In genomic region chr14:66045572-66046021, GRCh38 we compare ENCODE assay signal across 16 cellular contexts.
DNase-seq lines count a peak whose midpoint lies in the region; ATAC-seq and TF ChIP-seq lines count a peak whose summit lies in the region.
"Had no signal": no experiment of that assay in that cellular context is flagged by ENCODE, and none has a peak within 500 bp of the region (broad histone marks: within the 10 kb centered on the region; RNA-seq: fewer than 3 reads in every experiment).

No MANE protein-coding gene starts in this region.

- H3K9me2 ChIP-seq in OCI-LY7 (ENCODE audit: insufficient read depth, low read length): no peaks in the 10 kb centered on the region

- H2BK120ac ChIP-seq in neuronal stem cell (ENCODE audit: low read depth, low read length): no peak overlapping the region

- H3K36me3 ChIP-seq in OCI-LY7 (ENCODE audit: insufficient read depth, low read length) (no peaks in the 10 kb centered on the region), neuronal stem cell (replicated peaks in 1 of 2; ENCODE audit: control insufficient read depth in 2 of 2, insufficient read depth in 2 of 2, low read length in 2 of 2) (no peaks in the 10 kb centered on the region)
- H3K36me3 ChIP-seq: BLaER1 treated with 17β-estradiol and CSF1 and Interleukin-3, amounts not matched to agents 10 nM and 100 nM had no signal

- H3K79me1 ChIP-seq in neuronal stem cell (ENCODE audit: low read depth, low read length): no peaks in the 10 kb centered on the region

- H3K27ac ChIP-seq in OCI-LY7 (ENCODE audit: low read depth, low read length, poor library complexity, severe bottlenecking) (no peak overlapping the region), neuronal stem cell (replicated peaks; ENCODE audit: low read length) (no peak overlapping the region)
- H3K27ac ChIP-seq: BLaER1 treated with 17β-estradiol and CSF1 and Interleukin-3, amounts not matched to agents 10 nM and 100 nM had no signal

- H2AFZ ChIP-seq in OCI-LY7 (ENCODE audit: low read length) (peak overlapping the region; percentile 77), neuronal stem cell (ENCODE audit: low read length) (peak overlapping the region; percentile 76)

- intact Hi-C loops in OCI-LY7 (cut with micrococcal nuclease; ENCODE audit: unreplicated experiment): no loop called here

- H3K4ac ChIP-seq in neuronal stem cell (ENCODE audit: low read length): no peak overlapping the region

- no peaks in the 10 kb centered on the region for H3K79me2 ChIP-seq in OCI-LY7 (ENCODE audit: insufficient read depth, low read depth, low read length)

- no peak overlapping the region for H3K23ac ChIP-seq in neuronal stem cell (ENCODE audit: low read depth, low read length, poor library complexity)

- H3K27me3 ChIP-seq in neuronal stem cell (ENCODE audit: control insufficient read depth in 3 of 3, insufficient read depth in 3 of 3, low read depth in 1 of 3, low read length in 3 of 3): no peaks in the 10 kb centered on the region
- H3K27me3 ChIP-seq: BLaER1 treated with 17β-estradiol and CSF1 and Interleukin-3, amounts not matched to agents 10 nM and 100 nM had no signal

- no peaks in the 10 kb centered on the region for H4K20me1 ChIP-seq in OCI-LY7 (ENCODE audit: insufficient read depth, low read length)
- H4K20me1 ChIP-seq: BLaER1 treated with 17β-estradiol and CSF1 and Interleukin-3, amounts not matched to agents 10 nM and 100 nM had no signal

- POLR2A ChIA-PET in OCI-LY7 (lab: Charles Lee): interaction anchor here (1.1 to 1.5 kb wide), 2 partner anchors 9 to 28 kb away, joined by 3 to 4 read pairs; no protein-coding TSS in a partner anchor

- H3K9me3 ChIP-seq in OCI-LY7 (ENCODE audit: low read length) (no peaks in the 10 kb centered on the region), neuronal stem cell (replicated peaks in 1 of 2; ENCODE audit: control insufficient read depth in 2 of 2, insufficient read depth in 1 of 2, low read depth in 1 of 2, low read length in 2 of 2) (no peaks in the 10 kb centered on the region)
- H3K9me3 ChIP-seq: BLaER1 treated with 17β-estradiol and CSF1 and Interleukin-3, amounts not matched to agents 10 nM and 100 nM had no signal

- DNase-seq in GM03348 (ENCODE audit: low spot score) (peak; percentile 40), OCI-LY7 (ENCODE audit: low spot score) (no peak), fibroblast of pulmonary artery (ENCODE audit: low read depth) (peak; percentile 92), neuronal stem cell (ENCODE audit: low spot score) (no peak), amniotic stem cell (lab: John Stamatoyannopoulos, UW) (no peak), occipital lobe (lab: John Stamatoyannopoulos, UW) (no peak), NCI-H526 treated with DMSO at 0.1 percent for 48 hours (lab: John Stamatoyannopoulos, UW) (no peak)
- DNase-seq: activated CD4-positive, alpha-beta T cell treated with anti-CD3 and anti-CD28 coated beads, Interleukin-2, amount 10 ng/mL, durations not matched to agents 24 days and 14 days; H7; hypothalamus; mammary epithelial cell; NCI-H146; stimulated activated CD4-positive, alpha-beta T cell treated with anti-CD3 and anti-CD28 coated beads, Interleukin-4, amount 100 ng/mL, for 1 hour; stimulated activated naive B cell treated with anti-CD40 and anti-IgM and Interleukin-4, amounts not matched to agents 10 μg/mL and 1 μg/mL and 100 μg/mL, for 72 hours had no signal

- no CpG with 5 or more reads among the region's 7 CpGs for WGBS in neuronal stem cell (ENCODE audit: extremely low coverage in 2 of 2, insufficient read length in 2 of 2, insufficient replicate concordance in 1 of 2), 2 donors

- H3K4me2 ChIP-seq in OCI-LY7 (ENCODE audit: low read length): no peak overlapping the region
- H3K4me2 ChIP-seq in neuronal stem cell (ENCODE audit: insufficient read depth, low read length, poor library complexity, severe bottlenecking): no peak overlapping the region
- H3K4me2 ChIP-seq: BLaER1 treated with 17β-estradiol and CSF1 and Interleukin-3, amounts not matched to agents 10 nM and 100 nM had no signal

- H2BK12ac ChIP-seq in neuronal stem cell (ENCODE audit: low read length): peak overlapping the region; percentile 67

- TF ChIP-seq CTCF in OCI-LY7 (conservative IDR thresholded peaks at IDR 0.05; ENCODE audit: low read length) (no peak), fibroblast of pulmonary artery (IDR thresholded peaks at IDR 0.05; ENCODE audit: low read length, missing control alignments) (no peak)

- no peak for ATAC-seq in HG02610 (IDR thresholded peaks at IDR 0.05; ENCODE audit: unreplicated experiment)
- ATAC-seq: stimulated activated naive B cell treated with anti-CD40 and anti-IgM and Interleukin-4, amounts not matched to agents 10 μg/mL and 1 μg/mL and 100 μg/mL, for 72 hours had no signal

- peak overlapping the region; percentile 66 for H2AK5ac ChIP-seq in neuronal stem cell (ENCODE audit: low read depth, low read length)

- no peak overlapping the region for H2BK15ac ChIP-seq in neuronal stem cell (ENCODE audit: low read length)

- no peak overlapping the region for H3K9ac ChIP-seq in neuronal stem cell (ENCODE audit: low read depth, low read length, poor library complexity)
- H3K9ac ChIP-seq: BLaER1 treated with 17β-estradiol and CSF1 and Interleukin-3, amounts not matched to agents 10 nM and 100 nM had no signal

- no peak overlapping the region for H3K14ac ChIP-seq in neuronal stem cell (ENCODE audit: low read length)

- H3K4me3 ChIP-seq in OCI-LY7 (ENCODE audit: low read depth, low read length, poor library complexity, severe bottlenecking): no peak overlapping the region
- no peak overlapping the region for H3K4me3 ChIP-seq in fibroblast of pulmonary artery (replicated peaks; ENCODE audit: low read depth, low read length)
- H3K4me3 ChIP-seq in neuronal stem cell (ENCODE audit: low read length in 2 of 2): no peak overlapping the region
- H3K4me3 ChIP-seq: BLaER1 treated with 17β-estradiol and CSF1 and Interleukin-3, amounts not matched to agents 10 nM and 100 nM had no signal

- peak overlapping the region; percentile 58 for H3K18ac ChIP-seq in neuronal stem cell (ENCODE audit: low read length)

- H4K91ac ChIP-seq in neuronal stem cell (ENCODE audit: low read depth, low read length, poor library complexity): no peak overlapping the region

- BruUV-seq in OCI-LY7 (replicated peaks; lab: Mats Ljungman, UMichigan): no TSS peak

- H2BK5ac ChIP-seq in neuronal stem cell (ENCODE audit: low read length): no peak overlapping the region

- H3K4me1 ChIP-seq in OCI-LY7 (ENCODE audit: insufficient read depth, low read length, poor library complexity, severe bottlenecking) (no peaks in the 10 kb centered on the region), neuronal stem cell (ENCODE audit: control insufficient read depth in 2 of 2, insufficient read depth in 1 of 2, low read depth in 1 of 2, low read length in 2 of 2) (peaks cover 0 to 12% of the 10 kb centered on the region in 2 donors)

- no peak overlapping the region for H4K8ac ChIP-seq in neuronal stem cell (ENCODE audit: low read depth, low read length)

- CTCF ChIA-PET in OCI-LY7 (lab: Charles Lee; ENCODE audit: unreplicated experiment): no interaction called here

Comparison
In these comparisons a context has a peak if more than half of its experiments do, and no peak if none do; other contexts are left out.
1. DNase-seq: peak in GM03348 (single experiment) and fibroblast of pulmonary artery (single experiment); none in OCI-LY7 (single experiment), neuronal stem cell (single experiment), amniotic stem cell (single experiment), occipital lobe (single experiment) and NCI-H526 treated with DMSO at 0.1 percent for 48 hours (single experiment).